In genomic region chr1:101474039-101474665, GRCh38 we compare ENCODE assay signal across 9 cellular contexts.
DNase-seq lines count a peak whose midpoint lies in the region; ATAC-seq, FAIRE-seq and TF ChIP-seq lines count a peak whose summit lies in the region.
"Had no signal": no experiment of that assay in that cellular context is flagged by ENCODE, and none has a peak within 500 bp of the region (broad histone marks: within the 10 kb centered on the region; RNA-seq: fewer than 3 reads in every experiment).

No MANE protein-coding gene starts in this region.

- no peaks in the 10 kb centered on the region for H3K79me1 ChIP-seq in H9 (ENCODE audit: insufficient read depth, low read depth, low read length, poor library complexity, severe bottlenecking)

- no peaks in the 10 kb centered on the region for H4K20me1 ChIP-seq in H9 (ENCODE audit: control insufficient read depth, insufficient read depth, insufficient read length)

- no peak overlapping the region for H3K4me3 Mint-ChIP-seq in H9
- H3K4me3 Mint-ChIP-seq in activated T-cell treated with anti-CD3 and anti-CD28 coated beads, Interleukin-2, amount 50 U/mL, for 72 hours: no peak overlapping the region
- H3K4me3 Mint-ChIP-seq: IgD-negative memory B cell had no signal

- intact Hi-C loops in posterior vena cava (cut with DNase I): no loop called here

- H2AK5ac ChIP-seq in H9 (ENCODE audit: insufficient read length, low read length): no peak overlapping the region

- no peak overlapping the region for H3K18ac ChIP-seq in H9 (ENCODE audit: insufficient read length, low read depth, low read length)

- no peak for ATAC-seq in activated T-cell treated with anti-CD3 and anti-CD28 coated beads, Interleukin-2, amount 50 U/mL, for 72 hours (replicated peaks in 1 of 2)

- peaks cover 0 to 6% of the 10 kb centered on the region in 2 experiments; a peak in 4 of 5 replicates for H3K9me3 Mint-ChIP-seq in H9
- peaks cover 6 to 12% of the 10 kb centered on the region in 2 donors for H3K9me3 Mint-ChIP-seq in activated T-cell treated with anti-CD3 and anti-CD28 coated beads, Interleukin-2, amount 50 U/mL, for 72 hours

- H3K9ac ChIP-seq in H9 (ENCODE audit: extremely low read depth, insufficient read length, low read length): no peak overlapping the region

- no peaks in the 10 kb centered on the region for H3K79me2 ChIP-seq in H9 (ENCODE audit: insufficient read depth, low read length)

- no peak overlapping the region for H3K27ac ChIP-seq in H9 (ENCODE audit: insufficient read length, low read depth, low read length)

- peak; percentile 80 for TF ChIP-seq CTCF in H9 (conservative IDR thresholded peaks at IDR 0.05)

- no peak overlapping the region for H2BK5ac ChIP-seq in H9 (ENCODE audit: insufficient read length, low read length)

- H3K27me3 ChIP-seq in H9 (ENCODE audit: insufficient read depth, low read length): no peaks in the 10 kb centered on the region

- no peak overlapping the region for H2AFZ ChIP-seq in H9 (ENCODE audit: low read length)

- H3K27ac Mint-ChIP-seq in H9: no peak overlapping the region
- H3K27ac Mint-ChIP-seq in activated T-cell treated with anti-CD3 and anti-CD28 coated beads, Interleukin-2, amount 50 U/mL, for 72 hours: no peak overlapping the region
- H3K27ac Mint-ChIP-seq: IgD-negative memory B cell had no signal

- peak; percentile 49 for DNase-seq in DMS 273 (lab: John Stamatoyannopoulos, UW; ENCODE audit: unreplicated experiment)
- DNase-seq in H9: no peak
- DNase-seq in NOMO-1 treated with dmso at 0.1 percent for 144 hours (lab: John Stamatoyannopoulos, UW; ENCODE audit: unreplicated experiment): peak; percentile 1
- DNase-seq in glomerular endothelial cell (ENCODE audit: extremely low read depth, low read depth, low spot score): peak; percentile 16
- no peak for DNase-seq in activated CD4-positive, alpha-beta T cell treated with anti-CD3 and anti-CD28 coated beads, Interleukin-2, amount 50 U/mL, for 48 hours
- no peak for DNase-seq in GM19239 (ENCODE audit: insufficient read length, low spot score)
- DNase-seq in posterior vena cava (ENCODE audit: low spot score): no peak
- no peak for DNase-seq in activated T-cell treated with anti-CD3 and anti-CD28 coated beads, Interleukin-2, amount 50 U/mL, for 72 hours

- H3K4ac ChIP-seq in H9 (ENCODE audit: low read depth, low read length): no peak overlapping the region

- H3K9me3 ChIP-seq in H9 (ENCODE audit: control insufficient read depth, low read depth, low read length): peaks cover 6% of the 10 kb centered on the region

- no peak overlapping the region for H2BK12ac ChIP-seq in H9 (ENCODE audit: insufficient read length, low read depth, low read length)

- no peak overlapping the region for H2BK120ac ChIP-seq in H9 (ENCODE audit: low read depth, low read length, poor library complexity, severe bottlenecking)

- no peaks in the 10 kb centered on the region for H3K23me2 ChIP-seq in H9 (ENCODE audit: insufficient read length, low read depth, low read length, poor library complexity, severe bottlenecking)

- H3K23ac ChIP-seq in H9 (ENCODE audit: insufficient read length, low read depth, low read length): no peak overlapping the region

- H4K8ac ChIP-seq in H9 (replicated peaks; ENCODE audit: insufficient read length, low read depth, low read length): no peak overlapping the region

- no peaks in the 10 kb centered on the region; the same call in 1 of the 2 replicates for H3K27me3 Mint-ChIP-seq in H9 (ENCODE audit: low read depth)
- no peaks in the 10 kb centered on the region for H3K27me3 Mint-ChIP-seq in activated T-cell treated with anti-CD3 and anti-CD28 coated beads, Interleukin-2, amount 50 U/mL, for 72 hours (ENCODE audit: low read depth)

- no peak overlapping the region for H2BK20ac ChIP-seq in H9 (ENCODE audit: low read depth, low read length, poor library complexity, severe bottlenecking)

- FAIRE-seq in GM19239 (lab: Jason Lieb, UNC): no peak

- H3K36me3 Mint-ChIP-seq in H9 (ENCODE audit: insufficient read depth in 1 of 3, low read depth in 3 of 3): no peaks in the 10 kb centered on the region
- peaks cover 8% of the 10 kb centered on the region in 2 donors for H3K36me3 Mint-ChIP-seq in activated T-cell treated with anti-CD3 and anti-CD28 coated beads, Interleukin-2, amount 50 U/mL, for 72 hours (ENCODE audit: insufficient read depth in 2 of 2)

- no peak overlapping the region for H4K91ac ChIP-seq in H9 (ENCODE audit: insufficient read length, low read depth, low read length)

- no peak overlapping the region for H4K5ac ChIP-seq in H9 (ENCODE audit: insufficient read length, low read depth, low read length)

- no peaks in the 10 kb centered on the region for H3K4me1 Mint-ChIP-seq in H9
- no peaks in the 10 kb centered on the region for H3K4me1 Mint-ChIP-seq in activated T-cell treated with anti-CD3 and anti-CD28 coated beads, Interleukin-2, amount 50 U/mL, for 72 hours (ENCODE audit: low read depth)
- H3K4me1 Mint-ChIP-seq: IgD-negative memory B cell had no signal

- no peak overlapping the region for H2BK15ac ChIP-seq in H9 (ENCODE audit: low read depth, low read length)

- H3K14ac ChIP-seq in H9 (ENCODE audit: insufficient read depth, low read length): no peak overlapping the region

- H3K4me1 ChIP-seq in H9 (ENCODE audit: insufficient read depth, low read length): no peaks in the 10 kb centered on the region

- no peak overlapping the region for H3K4me2 ChIP-seq in H9 (ENCODE audit: insufficient read depth, insufficient read length, low read length)

- H3K56ac ChIP-seq in H9 (ENCODE audit: insufficient read length, low read depth, low read length): no peak overlapping the region

- H3T11ph ChIP-seq in H9 (ENCODE audit: low read length): no peak overlapping the region

- WGBS in H9 (ENCODE audit: extremely low coverage, insufficient read length, low lambda C conversion rate): no CpG with 5 or more reads among the region's 1 CpG

Comparison
In these comparisons a context has a peak if more than half of its experiments do, and no peak if none do; other contexts are left out.
1. DNase-seq: peak in DMS 273 (single experiment), NOMO-1 treated with dmso at 0.1 percent for 144 hours (single experiment) and glomerular endothelial cell (single experiment); none in H9 (single experiment), activated CD4-positive, alpha-beta T cell treated with anti-CD3 and anti-CD28 coated beads, Interleukin-2, amount 50 U/mL, for 48 hours (0 of 2), GM19239 (single experiment), posterior vena cava (single experiment) and activated T-cell treated with anti-CD3 and anti-CD28 coated beads, Interleukin-2, amount 50 U/mL, for 72 hours (0 of 2).